31 cellular contexts compared by ENCODE assay signal in genomic region chr18:67023059-67023458, GRCh38.
"Had no signal": no experiment of that assay in that cellular context is flagged by ENCODE, and none has a peak within 500 bp of the region (broad histone marks: within the 10 kb centered on the region; RNA-seq: fewer than 3 reads in every experiment).

No MANE protein-coding gene starts in this region.

- H3K4me3 ChIP-seq: adrenal gland, ascending aorta, body of pancreas, breast epithelium, cardiac muscle cell had no signal

- H3K27me3 ChIP-seq: adrenal gland, ascending aorta, body of pancreas, brain microvascular endothelial cell, breast epithelium, cardiac muscle cell had no signal

- H3K36me3 ChIP-seq: adrenal gland, ascending aorta, brain microvascular endothelial cell, breast epithelium, cardiac muscle cell had no signal

- H3K27ac ChIP-seq: adrenal gland, ascending aorta, body of pancreas, brain microvascular endothelial cell, breast epithelium, cardiac muscle cell had no signal

- H3K4me1 ChIP-seq: adrenal gland, ascending aorta, body of pancreas, breast epithelium had no signal

- H3K9me3 ChIP-seq: adrenal gland, ascending aorta, body of pancreas, breast epithelium had no signal

- ATAC-seq: activated naive CD4-positive, alpha-beta T cell treated with anti-CD3 and anti-CD28 coated beads, Interleukin-2, amount 50 U/mL, for 72 hours; activated naive CD8-positive, alpha-beta T cell treated with anti-CD3 and anti-CD28 coated beads, Interleukin-2, amount 50 U/mL, for 24 hours; activated T-cell treated with anti-CD3 and anti-CD28 coated beads, Interleukin-2, amount 50 U/mL, for 4 hours; activated T-cell treated with anti-CD3 and anti-CD28 coated beads, Interleukin-2, amount 50 U/mL, for 72 hours; activated T-helper 17 cell treated with anti-CD3 and anti-CD28 coated beads, Interleukin-2, amount 50 U/mL, for 72 hours; body of pancreas had no signal

- DNase-seq: activated effector memory CD4-positive, alpha-beta T cell treated with anti-CD3 and anti-CD28 coated beads, Interleukin-2, amount 50 U/mL, for 16 hours; activated effector memory CD4-positive, alpha-beta T cell treated with Interleukin-2 at 50 U/mL for 16 hours; activated gamma-delta T cell; activated gamma-delta T cell treated with Interleukin-2 at 50 U/mL for 16 hours; activated naive CD4-positive, alpha-beta T cell; activated naive CD4-positive, alpha-beta T cell treated with anti-CD3 and anti-CD28 coated beads for 36 hours; activated naive CD4-positive, alpha-beta T cell treated with anti-CD3 and anti-CD28 coated beads, Interleukin-2, amount 10 ng/mL, durations not matched to agents 7 days and 5 days; activated naive CD4-positive, alpha-beta T cell treated with anti-CD3 and anti-CD28 coated beads, Interleukin-2, amount 50 U/mL, for 16 hours; activated naive CD4-positive, alpha-beta T cell treated with Interleukin-2 at 50 U/mL for 16 hours; activated naive CD8-positive, alpha-beta T cell treated with anti-CD3 and anti-CD28 coated beads for 36 hours; activated naive CD8-positive, alpha-beta T cell treated with anti-CD3 and anti-CD28 coated beads, Interleukin-2, amount 10 ng/mL, durations not matched to agents 7 days and 5 days; activated naive CD8-positive, alpha-beta T cell treated with anti-CD3 and anti-CD28 coated beads, Interleukin-2, amount 50 U/mL, for 24 hours; activated T-cell treated with anti-CD3 and anti-CD28 coated beads, Interleukin-2, amount 50 U/mL, for 24 hours; activated T-cell treated with anti-CD3 and anti-CD28 coated beads, Interleukin-2, amount 50 U/mL, for 4 hours; activated T-cell treated with anti-CD3 and anti-CD28 coated beads, Interleukin-2, amount 50 U/mL, for 48 hours; activated T-cell treated with anti-CD3 and anti-CD28 coated beads, Interleukin-2, amount 50 U/mL, for 72 hours; adrenal gland; amniotic stem cell; amygdala; anterior cingulate cortex; aorta; body of pancreas; brain microvascular endothelial cell; caudate nucleus; central memory CD4-positive, alpha-beta T cell; cerebellar nuclear complex had no signal
